ENCODE assay signal across 14 cellular contexts in genomic region chr10:6569259-6569658, GRCh38.
"Had no signal": no experiment of that assay in that cellular context is flagged by ENCODE, and none has a peak within 500 bp of the region (broad histone marks: within the 10 kb centered on the region; RNA-seq: fewer than 3 reads in every experiment).

No MANE protein-coding gene starts in this region.

- H3K4me3 Mint-ChIP-seq: activated naive CD4-positive, alpha-beta T cell treated with anti-CD3 and anti-CD28 coated beads, Interleukin-2, amount 10 ng/mL, durations not matched to agents 7 days and 5 days; neural crest cell had no signal

- H3K27me3 ChIP-seq: breast epithelium, left lung, ovary had no signal

- H3K27ac ChIP-seq: breast epithelium, dorsolateral prefrontal cortex, heart left ventricle, left lung, ovary had no signal

- H3K9me3 ChIP-seq: breast epithelium, heart left ventricle, left lung, ovary had no signal

- H3K4me1 Mint-ChIP-seq: neural crest cell had no signal

- H3K27me3 Mint-ChIP-seq: activated naive CD4-positive, alpha-beta T cell treated with anti-CD3 and anti-CD28 coated beads, Interleukin-2, amount 10 ng/mL, durations not matched to agents 7 days and 5 days had no signal

- ATAC-seq: heart left ventricle, left lung had no signal

- H3K9me3 Mint-ChIP-seq: activated naive CD4-positive, alpha-beta T cell treated with anti-CD3 and anti-CD28 coated beads, Interleukin-2, amount 10 ng/mL, durations not matched to agents 7 days and 5 days; neural crest cell had no signal

- DNase-seq: activated naive CD4-positive, alpha-beta T cell treated with anti-CD3 and anti-CD28 coated beads, Interleukin-2, amount 10 ng/mL, durations not matched to agents 7 days and 5 days; activated T-cell treated with anti-CD3 and anti-CD28 coated beads, Interleukin-2, amount 50 U/mL, for 48 hours; aorta; dorsolateral prefrontal cortex; foreskin melanocyte; heart left ventricle; left lung; ovary; SIG-M5; stimulated activated CD4-positive, alpha-beta T cell treated with anti-CD3 and anti-CD28 coated beads, Interleukin-12 subunit alpha, Interleukin-12 subunit beta, amount 100 ng/mL, for 4 hours; stimulated activated naive CD4-positive, alpha-beta T cell treated with Interleukin-2 at 50 U/mL for 16 hours; T-helper 9 cell had no signal
